ENCODE assay signal across 23 cellular contexts in the genomic region with DNA sequence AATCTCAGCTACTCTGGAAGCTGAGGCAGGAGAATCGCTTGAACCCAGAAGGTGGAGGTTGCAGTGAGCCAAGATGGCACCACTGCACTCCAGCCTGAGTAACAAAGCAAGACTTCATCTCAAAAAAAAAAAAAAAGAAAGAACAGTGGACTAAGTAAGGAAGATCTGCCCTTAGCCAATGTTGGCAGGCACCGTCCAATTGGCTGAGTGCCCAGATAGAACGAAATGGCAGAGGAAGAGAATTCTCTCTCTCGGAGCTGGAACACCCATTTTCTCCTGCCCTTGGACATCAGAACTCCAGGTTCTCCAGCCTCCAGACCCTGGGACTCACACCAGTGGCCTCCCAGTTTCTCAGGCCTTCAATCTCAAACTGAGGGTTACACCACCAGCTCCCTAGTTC. TPM values are rescaled to one million over a fixed set of nuclear protein-coding genes. Genes with fewer than 3 reads are reported as not detected.
A peak's percentile ranks its signal among the peaks of the same experiment; 100 is the strongest.
DNase-seq lines count a peak whose midpoint lies in the region; ATAC-seq and TF ChIP-seq lines count a peak whose summit lies in the region.
"Had no signal": no experiment of that assay in that cellular context is flagged by ENCODE, and none has a peak within 500 bp of the region (broad histone marks: within the 10 kb centered on the region; RNA-seq: fewer than 3 reads in every experiment).

No MANE protein-coding gene starts in this region.

- peaks cover 2 to 7% of the 10 kb centered on the region in 2 donors for H3K4me1 Mint-ChIP-seq in stimulated activated naive B cell treated with anti-CD40 and anti-IgM and Interleukin-4, amounts not matched to agents 10 μg/mL and 1 μg/mL and 100 μg/mL, for 72 hours
- H3K4me1 Mint-ChIP-seq: CD14-positive monocyte, neural progenitor cell had no signal

- in situ Hi-C loops in mammary epithelial cell (cut with MboI; ENCODE audit: low sequenced_read_pairs in 2 of 2): no loop called here

- peaks cover 11 to 42% of the 10 kb centered on the region in 2 donors for H3K36me3 Mint-ChIP-seq in stimulated activated naive B cell treated with anti-CD40 and anti-IgM and Interleukin-4, amounts not matched to agents 10 μg/mL and 1 μg/mL and 100 μg/mL, for 72 hours
- H3K36me3 Mint-ChIP-seq: CD14-positive monocyte, neural progenitor cell had no signal

- H3K4me3 Mint-ChIP-seq in stimulated activated naive B cell treated with anti-CD40 and anti-IgM and Interleukin-4, amounts not matched to agents 10 μg/mL and 1 μg/mL and 100 μg/mL, for 72 hours: no peak overlapping the region
- H3K4me3 Mint-ChIP-seq: CD14-positive monocyte, neural progenitor cell had no signal

- H3K27ac Mint-ChIP-seq in stimulated activated naive B cell treated with anti-CD40 and anti-IgM and Interleukin-4, amounts not matched to agents 10 μg/mL and 1 μg/mL and 100 μg/mL, for 72 hours: no peak overlapping the region
- H3K27ac Mint-ChIP-seq: CD14-positive monocyte, neural progenitor cell had no signal

- H3K4me3 ChIP-seq in heart right ventricle (no peak overlapping the region), mammary epithelial cell (replicated peaks in 1 of 3; ENCODE audit: insufficient read depth in 1 of 3, low read depth in 2 of 3, low read length in 3 of 3) (no peak overlapping the region), left ventricle myocardium inferior (no peak overlapping the region), thyroid gland (replicated peaks in 1 of 3) (no peak overlapping the region)
- H3K4me3 ChIP-seq: HAP-1, neural progenitor cell, thoracic aorta had no signal

- BruUV-seq in mammary epithelial cell (replicated peaks; lab: Mats Ljungman, UMichigan): no TSS peak

- 31 to 36% methylated on average over 4 of the region's 4 CpGs for WGBS in heart right ventricle, 2 donors
- WGBS in mammary epithelial cell (ENCODE audit: low coverage, missing lambda C conversion rate): 6% methylated on average over 4 of the region's 4 CpGs
- WGBS in thyroid gland, 2 donors: 37 to 43% methylated on average over 4 of the region's 4 CpGs

- peak overlapping the region; percentile 27 for H2AFZ ChIP-seq in mammary epithelial cell (ENCODE audit: low read depth, low read length)
- H2AFZ ChIP-seq: neural progenitor cell had no signal

- H3K9me3 Mint-ChIP-seq in stimulated activated naive B cell treated with anti-CD40 and anti-IgM and Interleukin-4, amounts not matched to agents 10 μg/mL and 1 μg/mL and 100 μg/mL, for 72 hours: peaks cover 0 to 5% of the 10 kb centered on the region in 2 donors

- no peaks in the 10 kb centered on the region for H3K27me3 ChIP-seq in heart right ventricle
- H3K27me3 ChIP-seq in mammary epithelial cell (ENCODE audit: insufficient read depth, low read length): no peaks in the 10 kb centered on the region
- no peaks in the 10 kb centered on the region for H3K27me3 ChIP-seq in left ventricle myocardium inferior (ENCODE audit: low read depth)
- no peaks in the 10 kb centered on the region for H3K27me3 ChIP-seq in thyroid gland
- H3K27me3 ChIP-seq: neural progenitor cell had no signal

- no peak overlapping the region for H3K9ac ChIP-seq in mammary epithelial cell (ENCODE audit: insufficient read depth, low read length)
- H3K9ac ChIP-seq: neural progenitor cell had no signal

- ATAC-seq in heart right ventricle (peak in 5 of 8 donors; percentile 37 to 69 (median 51)), Right ventricle myocardium inferior (no peak), GM19324 (IDR thresholded peaks at IDR 0.05; ENCODE audit: low FRiP score, unreplicated experiment) (no peak), GM21447 (IDR thresholded peaks at IDR 0.05; ENCODE audit: unreplicated experiment) (no peak)
- no peak for ATAC-seq in stimulated activated naive B cell treated with anti-CD40 and anti-IgM and Interleukin-4, amounts not matched to agents 10 μg/mL and 1 μg/mL and 100 μg/mL, for 72 hours (replicated peaks)

- H3K9me3 ChIP-seq in heart right ventricle (no peaks in the 10 kb centered on the region), mammary epithelial cell (replicated peaks; ENCODE audit: insufficient read depth, low read length) (peaks cover 3% of the 10 kb centered on the region), left ventricle myocardium inferior (replicated peaks) (no peaks in the 10 kb centered on the region), thyroid gland (no peaks in the 10 kb centered on the region)
- H3K9me3 ChIP-seq: HAP-1, thoracic aorta had no signal

- H3K4me1 ChIP-seq in heart right ventricle (peaks cover 0 to 12% (median 0%) of the 10 kb centered on the region in 9 donors), mammary epithelial cell (ENCODE audit: insufficient read depth, low read length) (no peaks in the 10 kb centered on the region), left ventricle myocardium inferior (peaks cover 15% of the 10 kb centered on the region), thyroid gland (peaks cover 0 to 4% of the 10 kb centered on the region in 2 donors)
- H3K4me1 ChIP-seq: HAP-1, neural progenitor cell had no signal

- H3K79me2 ChIP-seq in mammary epithelial cell (ENCODE audit: insufficient read depth, low read length): no peaks in the 10 kb centered on the region

- dilution Hi-C loops in mammary epithelial cell (cut with HindIII; ENCODE audit: low sequenced_read_pairs): no loop called here

- H4K20me1 ChIP-seq in mammary epithelial cell (ENCODE audit: insufficient read depth, low read length): no peaks in the 10 kb centered on the region

- DNase-seq in heart right ventricle (peak; percentile 34 to 44), Right ventricle myocardium inferior (ENCODE audit: missing footprints) (no peak), mammary epithelial cell (no peak), left ventricle myocardium inferior (peak; percentile 30), thyroid gland (peak; percentile 62 to 72)
- no peak for DNase-seq in stimulated activated naive B cell treated with anti-CD40 and anti-IgM and Interleukin-4, amounts not matched to agents 10 μg/mL and 1 μg/mL and 100 μg/mL, for 72 hours
- DNase-seq: ACHN; activated CD4-positive, alpha-beta T cell treated with anti-CD3 and anti-CD28 coated beads, Interleukin-2, amount 50 U/mL, for 4 hours; activated naive CD4-positive, alpha-beta T cell; central memory CD4-positive, alpha-beta T cell; DMS53; effector memory CD4-positive, alpha-beta T cell; kidney glomerular epithelial cell; NCI-H187; NCI-H510A treated with DMSO at 0.1 percent for 48 hours; T-helper 2 cell; WERI-Rb-1 had no signal

- CTCF ChIA-PET in mammary epithelial cell (lab: Charles Lee; ENCODE audit: low non-redundant PET): no interaction called here

- H3K36me3 ChIP-seq in heart right ventricle: no peaks in the 10 kb centered on the region
- H3K36me3 ChIP-seq in mammary epithelial cell (ENCODE audit: insufficient read depth, low read length): no peaks in the 10 kb centered on the region
- H3K36me3 ChIP-seq in left ventricle myocardium inferior: no peaks in the 10 kb centered on the region
- no peaks in the 10 kb centered on the region for H3K36me3 ChIP-seq in thyroid gland
- H3K36me3 ChIP-seq: HAP-1, neural progenitor cell, thoracic aorta, WERI-Rb-1 had no signal

- no peak overlapping the region for H3K4me2 ChIP-seq in mammary epithelial cell (ENCODE audit: insufficient read depth, low read depth, low read length)
- H3K4me2 ChIP-seq: neural progenitor cell had no signal

- H3K27ac ChIP-seq in heart right ventricle: no peak overlapping the region
- no peak overlapping the region for H3K27ac ChIP-seq in mammary epithelial cell (ENCODE audit: insufficient read depth, low read depth, low read length)
- no peak overlapping the region for H3K27ac ChIP-seq in left ventricle myocardium inferior (replicated peaks)
- no peak overlapping the region for H3K27ac ChIP-seq in thyroid gland
- H3K27ac ChIP-seq: neural progenitor cell, thoracic aorta, WERI-Rb-1 had no signal

- intact Hi-C loops in heart right ventricle (cut with DNase I): no loop called here
- intact Hi-C loops in Right ventricle myocardium inferior (cut with DNase I): no loop called here
- intact Hi-C loops in mammary epithelial cell (cut with micrococcal nuclease): loop anchor here (5.0 kb wide), 1 partner anchor 48 kb away; a partner anchor contains a TSS
- intact Hi-C loops in left ventricle myocardium inferior (cut with micrococcal nuclease): no loop called here
- intact Hi-C loops in thyroid gland (cut with DNase I): no loop called here

- TF ChIP-seq POLR2A in thyroid gland (IDR thresholded peaks at IDR 0.05): no peak

- TF ChIP-seq CTCF in heart right ventricle (IDR thresholded peaks at IDR 0.05) (no peak), mammary epithelial cell (conservative IDR thresholded peaks at IDR 0.05 in 1 of 2, IDR thresholded peaks at IDR 0.05 in 1 of 2; ENCODE audit: extremely low read depth in 1 of 2, insufficient read depth in 1 of 2, low read depth in 1 of 2, low read length in 2 of 2) (no peak), left ventricle myocardium inferior (IDR thresholded peaks at IDR 0.05; ENCODE audit: borderline replicate concordance) (no peak), thyroid gland (IDR thresholded peaks at IDR 0.05) (no peak)

- no peaks in the 10 kb centered on the region for H3K27me3 Mint-ChIP-seq in stimulated activated naive B cell treated with anti-CD40 and anti-IgM and Interleukin-4, amounts not matched to agents 10 μg/mL and 1 μg/mL and 100 μg/mL, for 72 hours

RNA-seq across cellular contexts. Expression of a gene that starts 49.9 kb away (rescaled TPM):
- total RNA-seq in heart right ventricle (1 to 10 TPM in 4 of 10 donors, under 1 TPM in 6; 0.23 to 1.6 (median 0.88) TPM), Right ventricle myocardium inferior (0.78 TPM), mammary epithelial cell (under 1 TPM in 1 of 2 donors, not detected in 1; 0.21 TPM), left ventricle myocardium inferior (1.0 TPM), thyroid gland (1 to 10 TPM in 1 of 4 donors, under 1 TPM in 2, not detected in 1; 0.27 to 1.0 (median 0.78) TPM)
- polyA plus RNA-seq in heart right ventricle (under 1 TPM; 0.12 to 0.15 TPM), mammary epithelial cell (0.06 TPM)
- polyA minus RNA-seq in mammary epithelial cell: not detected
- polyA plus RNA-seq: CD14-positive monocyte had no signal

Comparison
In these comparisons a context has a peak if more than half of its experiments do, and no peak if none do; other contexts are left out.
1. ATAC-seq: peak in heart right ventricle (5 of 8); none in Right ventricle myocardium inferior (single experiment), stimulated activated naive B cell treated with anti-CD40 and anti-IgM and Interleukin-4, amounts not matched to agents 10 μg/mL and 1 μg/mL and 100 μg/mL, for 72 hours (0 of 2), GM19324 (single experiment) and GM21447 (single experiment).
2. DNase-seq: peak in heart right ventricle (2 of 2), left ventricle myocardium inferior (single experiment) and thyroid gland (2 of 2); none in Right ventricle myocardium inferior (single experiment), mammary epithelial cell (single experiment) and stimulated activated naive B cell treated with anti-CD40 and anti-IgM and Interleukin-4, amounts not matched to agents 10 μg/mL and 1 μg/mL and 100 μg/mL, for 72 hours (single experiment).